1 cellular context compared by ENCODE assay signal in genomic region chr6:2124260-2124709, GRCh38.
TF ChIP-seq lines count a peak whose summit lies in the region.

No MANE protein-coding gene starts in this region.

TF ChIP-seq in K562, 482 proteins besides CTCF, POLR2A, EP300 and RAD21 (continued from another document):
- peak; percentile 24; the same call in 1 of the 2 replicates for TF ChIP-seq ATF3 (IDR thresholded peaks at IDR 0.05)
- no peak for TF ChIP-seq ATF3 (CRISPR knock-in tag; conservative IDR thresholded peaks at IDR 0.05)
- TF ChIP-seq CBFA2T2 (conservative IDR thresholded peaks at IDR 0.05): 0 out of 2 replicates have a peak, but pooled peaks have one; percentile 25
- peak; percentile 82 for TF ChIP-seq SOX6 (IDR thresholded peaks at IDR 0.05)
- TF ChIP-seq CXXC5 (CRISPR knock-in tag; IDR thresholded peaks at IDR 0.05): peak; percentile 32; the same call in 1 of the 2 replicates
- 0 out of 4 replicates have a peak, but pooled peaks of 1 of the 2 experiments have one; percentile 21 for TF ChIP-seq MAZ (CRISPR knock-in tag; conservative IDR thresholded peaks at IDR 0.05 in 1 of 2, IDR thresholded peaks at IDR 0.05 in 1 of 2)
- TF ChIP-seq TRIM24 (IDR thresholded peaks at IDR 0.05): peak in 1 of 2 experiments; percentile 20; a peak in 1 of 4 replicates
- no peak for TF ChIP-seq ATF1 (CRISPR knock-in tag; IDR thresholded peaks at IDR 0.05)
- TF ChIP-seq ATF1 (tag; IDR thresholded peaks at IDR 0.05): 0 out of 2 replicates have a peak, but pooled peaks have one; percentile 17
- no peak for TF ChIP-seq TAF15 (IDR thresholded peaks at IDR 0.05; ENCODE audit: low read depth, low read length)
- TF ChIP-seq GATA2 (CRISPR knock-in tag; IDR thresholded peaks at IDR 0.05): 0 out of 2 replicates have a peak, but pooled peaks have one; percentile 27
- no peak for TF ChIP-seq NR2C1 (IDR thresholded peaks at IDR 0.05)
- TF ChIP-seq NR2C1 (tag; IDR thresholded peaks at IDR 0.05): no peak
- TF ChIP-seq LCOR (CRISPR knock-in tag; IDR thresholded peaks at IDR 0.05): no peak
- TF ChIP-seq MAX (CRISPR knock-in tag; IDR thresholded peaks at IDR 0.05): peak; percentile 61
- peak in 1 of 2 experiments; percentile 68; a peak in 1 of 4 replicates for TF ChIP-seq TEAD1 (CRISPR knock-in tag; IDR thresholded peaks at IDR 0.05)
- peak; percentile 44 for TF ChIP-seq CBFA2T3 (IDR thresholded peaks at IDR 0.05)
- peak; percentile 86 for TF ChIP-seq TFAP4 (CRISPR knock-in tag; IDR thresholded peaks at IDR 0.05; ENCODE audit: borderline replicate concordance)
- no peak for TF ChIP-seq HOXB6 (CRISPR knock-in tag; IDR thresholded peaks at IDR 0.05; ENCODE audit: borderline replicate concordance)
- no peak for TF ChIP-seq TAF1 (IDR thresholded peaks at IDR 0.05; ENCODE audit: control insufficient read depth, extremely low read depth, insufficient read depth, low read length, severe bottlenecking)
- 0 out of 4 replicates have a peak, but pooled peaks of 1 of the 2 experiments have one; percentile 16 for TF ChIP-seq FOXA3 (CRISPR knock-in tag; conservative IDR thresholded peaks at IDR 0.05 in 1 of 2, IDR thresholded peaks at IDR 0.05 in 1 of 2)
